8 cellular contexts compared by ENCODE assay signal in genomic region chr6:125100018-125100652, GRCh38. TPM values are rescaled to one million over a fixed set of nuclear protein-coding genes. Genes with fewer than 3 reads are reported as not detected.
A peak's percentile ranks its signal among the peaks of the same experiment; 100 is the strongest.
DNase-seq lines count a peak whose midpoint lies in the region; ATAC-seq and TF ChIP-seq lines count a peak whose summit lies in the region.

No MANE protein-coding gene starts in this region.

- POLR2A ChIA-PET in activated B cell treated with CpG ODN at 0.5 μM for 24 hours (lab: Charles Lee): no interaction called here

- WGBS in GM23248 (ENCODE audit: low coverage in 1 of 2, low lambda C conversion rate in 2 of 2, missing lambda C conversion rate in 2 of 2), 2 experiments: 89 to 93% methylated on average over 10 of the region's 10 CpGs
- WGBS in hepatocyte (ENCODE audit: low lambda C conversion rate, missing lambda C conversion rate): 88% methylated on average over 10 of the region's 10 CpGs

- CTCF ChIA-PET in activated B cell treated with CpG ODN at 0.5 μM for 24 hours (lab: Charles Lee): no interaction called here

- peaks cover 5% of the 10 kb centered on the region for H3K4me1 Mint-ChIP-seq in activated B cell treated with CpG ODN at 0.5 μM for 24 hours

- peaks cover 14% of the 10 kb centered on the region for H3K27me3 Mint-ChIP-seq in activated B cell treated with CpG ODN at 0.5 μM for 24 hours

- peak overlapping the region; percentile 13 for H3K4me3 Mint-ChIP-seq in activated B cell treated with CpG ODN at 0.5 μM for 24 hours

- H3K27ac Mint-ChIP-seq in activated B cell treated with CpG ODN at 0.5 μM for 24 hours: no peak overlapping the region

- H3K36me3 Mint-ChIP-seq in activated B cell treated with CpG ODN at 0.5 μM for 24 hours (ENCODE audit: low read depth): no peaks in the 10 kb centered on the region

- TF ChIP-seq CTCF in activated B cell treated with CpG ODN at 0.5 μM for 24 hours (IDR thresholded peaks at IDR 0.05): no peak
- TF ChIP-seq CTCF in hepatocyte (IDR thresholded peaks at IDR 0.05; ENCODE audit: poor library complexity): no peak
- no peak for TF ChIP-seq CTCF in retinal pigment epithelial cell (conservative IDR thresholded peaks at IDR 0.05; ENCODE audit: low read depth, low read length)

- peaks cover 63% of the 10 kb centered on the region for H3K4me1 ChIP-seq in GM23248 (ENCODE audit: insufficient read depth)
- no peaks in the 10 kb centered on the region for H3K4me1 ChIP-seq in hepatocyte (ENCODE audit: insufficient read depth)

- H3K27me3 ChIP-seq in GM23248 (replicated peaks; ENCODE audit: insufficient read depth) (no peaks in the 10 kb centered on the region), hepatocyte (peaks cover 6% of the 10 kb centered on the region)

- H3K79me2 ChIP-seq in GM23248 (ENCODE audit: insufficient read depth) (no peaks in the 10 kb centered on the region), hepatocyte (no peaks in the 10 kb centered on the region)

- H3F3A ChIP-seq in GM23248 (ENCODE audit: insufficient read depth): peaks cover 64% of the 10 kb centered on the region

- no peaks in the 10 kb centered on the region for H3K9me3 Mint-ChIP-seq in activated B cell treated with CpG ODN at 0.5 μM for 24 hours

- H3K27ac ChIP-seq in GM23248 (no peak overlapping the region), hepatocyte (no peak overlapping the region)

- H3K9me3 ChIP-seq in GM23248 (ENCODE audit: low read depth) (no peaks in the 10 kb centered on the region), hepatocyte (ENCODE audit: low read depth) (no peaks in the 10 kb centered on the region)

- H3K4me3 ChIP-seq in GM23248 (peak overlapping the region; percentile 74), hepatocyte (peak overlapping the region; percentile 59), retinal pigment epithelial cell (ENCODE audit: low read length) (peak overlapping the region; percentile 61)

- H3K36me3 ChIP-seq in GM23248 (ENCODE audit: low read depth) (no peaks in the 10 kb centered on the region), hepatocyte (replicated peaks; ENCODE audit: insufficient read depth, low read depth) (no peaks in the 10 kb centered on the region)

- DNase-seq in GM23248: no peak
- DNase-seq in activated B cell treated with CpG ODN at 0.5 μM for 24 hours: no peak
- no peak for DNase-seq in hepatocyte (ENCODE audit: low spot score)
- no peak for DNase-seq in retinal pigment epithelial cell (ENCODE audit: low read depth)
- no peak for DNase-seq in midbrain (lab: John Stamatoyannopoulos, UW)
- no peak for DNase-seq in left lobe of liver (ENCODE audit: low spot score)
- DNase-seq in KG1 (lab: John Stamatoyannopoulos, UW): no peak

- ATAC-seq in activated B cell treated with CpG ODN at 0.5 μM for 24 hours (ENCODE audit: low read depth): no peak
- ATAC-seq in left lobe of liver: no peak
- no peak for ATAC-seq in GM18873 (IDR thresholded peaks at IDR 0.05; ENCODE audit: low FRiP score, unreplicated experiment)

- H3K4me2 ChIP-seq in GM23248 (ENCODE audit: unreplicated experiment) (peak overlapping the region; percentile 91), hepatocyte (peak overlapping the region; percentile 97)

- H4K20me1 ChIP-seq in GM23248 (ENCODE audit: insufficient read depth) (no peaks in the 10 kb centered on the region), hepatocyte (ENCODE audit: insufficient read depth, poor library complexity, severe bottlenecking) (no peaks in the 10 kb centered on the region)

- intact Hi-C loops in activated B cell treated with CpG ODN at 0.5 μM for 24 hours (cut with micrococcal nuclease): no loop called here

- H2AFZ ChIP-seq in GM23248: peak overlapping the region; percentile 74
- peak overlapping the region; percentile 91 for H2AFZ ChIP-seq in hepatocyte

- in situ Hi-C loops in GM23248 (cut with MboI): no loop called here

- H3K9ac ChIP-seq in GM23248: peak overlapping the region; percentile 64

- H3K9me2 ChIP-seq in GM23248 (ENCODE audit: insufficient read depth): no peaks in the 10 kb centered on the region
- H3K9me2 ChIP-seq in hepatocyte (replicated peaks; ENCODE audit: insufficient read depth): no peaks in the 10 kb centered on the region

RNA-seq across cellular contexts. Expression of gene TPD52L1, which starts 53.4 kb away (rescaled TPM):
- 5.1 and 5.7 TPM in 2 replicates for total RNA-seq in GM23248 (2014; rRNA removed; shearing (Covaris generic))
- polyA plus RNA-seq in GM23248 (2016; fragmentation: Nextera tagmentation; extraction: Ambion mirVana) (11.3 and 12.3 TPM in 2 replicates), hepatocyte (171 and 190 TPM in 2 replicates)
- total RNA-seq in activated B cell treated with CpG ODN at 0.5 μM for 24 hours (not detected in 2 replicates), hepatocyte (182 and 197 TPM in 2 replicates), left lobe of liver (49.7 TPM)
